In genomic region chr1:178093958-178094751, GRCh38 we compare ENCODE assay signal across 8 cellular contexts. TPM values are rescaled to one million over a fixed set of nuclear protein-coding genes. Genes with fewer than 3 reads are reported as not detected.
DNase-seq lines count a peak whose midpoint lies in the region; ATAC-seq and TF ChIP-seq lines count a peak whose summit lies in the region.

RASAL2 (plus strand) TSS chr1:178094104; CDS start chr1:178094493, 389 bp downstream.

- H3K27me3 ChIP-seq in MM.1S (replicated peaks; ENCODE audit: insufficient read depth, low read length) (peaks cover 48% of the 10 kb centered on the region), mucosa of rectum (ENCODE audit: control insufficient read depth in 2 of 2, insufficient read depth in 2 of 2, low read length in 2 of 2) (no peaks in the 10 kb centered on the region), upper lobe of left lung (no peaks in the 10 kb centered on the region)

- H3K36me3 ChIP-seq in MM.1S (replicated peaks; ENCODE audit: insufficient read depth, low read length) (no peaks in the 10 kb centered on the region), mucosa of rectum (ENCODE audit: control insufficient read depth in 2 of 2, insufficient read depth in 2 of 2, low read length in 2 of 2) (no peaks in the 10 kb centered on the region), upper lobe of left lung (no peaks in the 10 kb centered on the region)

- no peak for TF ChIP-seq EP300 in upper lobe of left lung (IDR thresholded peaks at IDR 0.05)

- H3K27ac Mint-ChIP-seq in WTC11, result peak within 1 kb of the TSS; percentile 93

- H3K9me3 ChIP-seq in MM.1S (replicated peaks; ENCODE audit: insufficient read depth, low read length) (no peaks in the 10 kb centered on the region), mucosa of rectum (ENCODE audit: control insufficient read depth in 2 of 2, low read length in 2 of 2) (no peaks in the 10 kb centered on the region), upper lobe of left lung (no peaks in the 10 kb centered on the region)

- peaks cover 45% of the 10 kb centered on the region for H3K4me1 Mint-ChIP-seq in WTC11

- no peaks in the 10 kb centered on the region for H3K27me3 Mint-ChIP-seq in WTC11 (ENCODE audit: low read depth)

- peak; percentile 36 for TF ChIP-seq CTCF in MM.1S (IDR thresholded peaks at IDR 0.05; ENCODE audit: low read length)
- TF ChIP-seq CTCF in WTC11 (IDR thresholded peaks at IDR 0.05), result no peak
- peak in 4 of 6 experiments; percentile 5 to 50 (median 18) for TF ChIP-seq CTCF in upper lobe of left lung (IDR thresholded peaks at IDR 0.05)

- H3K4me3 ChIP-seq in MM.1S (ENCODE audit: low read length), result peak within 1 kb of the TSS; percentile 83
- peak within 1 kb of the TSS; percentile 71 to 93 for H3K4me3 ChIP-seq in mucosa of rectum (ENCODE audit: low read length in 2 of 2)
- H3K4me3 ChIP-seq in upper lobe of left lung, result peak within 1 kb of the TSS; percentile 81 to 98 (median 92)

- H3K79me2 ChIP-seq in MM.1S (ENCODE audit: low read length), result no peaks in the 10 kb centered on the region

- peaks cover 6% of the 10 kb centered on the region; the same call in 1 of the 2 replicates for H3K36me3 Mint-ChIP-seq in WTC11

- H3K27ac ChIP-seq in MM.1S (ENCODE audit: low read length), result no peak within 1 kb of the TSS
- peak within 1 kb of the TSS; percentile 89 to 90 for H3K27ac ChIP-seq in mucosa of rectum (ENCODE audit: low read depth in 2 of 2, low read length in 2 of 2)
- peak within 1 kb of the TSS; percentile 87 to 93 (median 90) for H3K27ac ChIP-seq in upper lobe of left lung

- WGBS in upper lobe of left lung, 2 donors, result 0% methylated on average over 4 to 10 of the region's 81 CpGs

- peak within 1 kb of the TSS; percentile 100 for H2AFZ ChIP-seq in MM.1S (ENCODE audit: low read length)

- H3F3A ChIP-seq in MM.1S (ENCODE audit: insufficient read depth, low read length), result 0 out of 2 replicates have a peak, but pooled peaks cover 13% of the 10 kb centered on the region

- TF ChIP-seq POLR2A in upper lobe of left lung (IDR thresholded peaks at IDR 0.05), result peak in 2 of 4 donors; percentile 35 to 54

- H3K9me3 Mint-ChIP-seq in WTC11, result peaks cover 6% of the 10 kb centered on the region; the same call in 1 of the 2 replicates

- DNase-seq in stimulated activated CD4-positive, alpha-beta T cell treated with anti-CD3 and anti-CD28 coated beads, Interleukin-12 subunit alpha, Interleukin-12 subunit beta, amount 100 ng/mL, for 4 hours, result peak; percentile 1
- DNase-seq in stimulated activated CD4-positive, alpha-beta T cell treated with anti-CD3 and anti-CD28 coated beads, Interleukin-4, amount 100 ng/mL, for 24 hours, result no peak
- peak; percentile 71 for DNase-seq in HCEC 1CT
- peak; percentile 33 for DNase-seq in MM.1S
- DNase-seq in WTC11 (ENCODE audit: low spot score), result peak; percentile 82
- peak; percentile 67 for DNase-seq in fibroblast of gingiva (ENCODE audit: low read depth)
- peak; percentile 61 to 93 for DNase-seq in upper lobe of left lung

- POLR2A ChIA-PET in WTC11 (lab: Charles Lee), result interaction anchor here (1.0 to 1.5 kb wide), 4 partner anchors 10 to 148 kb away, joined by 3 to 4 read pairs (median 3); no protein-coding TSS in a partner anchor

- no peaks in the 10 kb centered on the region for H4K20me1 ChIP-seq in MM.1S (ENCODE audit: insufficient read depth, low read length)

- H3K4me1 ChIP-seq in MM.1S (ENCODE audit: low read length), result peaks cover 19% of the 10 kb centered on the region
- peaks cover 5 to 11% of the 10 kb centered on the region in 2 donors for H3K4me1 ChIP-seq in mucosa of rectum (ENCODE audit: control insufficient read depth in 2 of 2, insufficient read depth in 2 of 2, low read length in 2 of 2)
- peaks cover 6 to 24% (median 18%) of the 10 kb centered on the region in 4 donors for H3K4me1 ChIP-seq in upper lobe of left lung

- H3K9ac ChIP-seq in MM.1S (ENCODE audit: low read length) (peak within 1 kb of the TSS; percentile 49; the same call in 1 of the 2 replicates), mucosa of rectum (ENCODE audit: low read depth in 1 of 2, low read length in 2 of 2) (peak within 1 kb of the TSS; percentile 66 to 68)

- peak within 1 kb of the TSS; percentile 96 for H3K4me2 ChIP-seq in MM.1S (ENCODE audit: low read depth, low read length)

- H3K9me2 ChIP-seq in MM.1S (replicated peaks; ENCODE audit: insufficient read depth, low read length), result no peaks in the 10 kb centered on the region

- ATAC-seq in WTC11 (peak; percentile 85), upper lobe of left lung (ENCODE audit: low FRiP score in 2 of 2) (peak; percentile 85 to 90)

- CTCF ChIA-PET in WTC11 (lab: Charles Lee), result interaction anchor here (0.6 to 2.5 kb wide), 13 partner anchors 8 to 407 kb away, joined by 3 to 18 read pairs (median 5); no protein-coding TSS in a partner anchor

- peak within 1 kb of the TSS; percentile 81 for H3K4me3 Mint-ChIP-seq in WTC11

TF ChIP-seq in WTC11, 78 proteins besides CTCF, POLR2A, EP300 and RAD21 (continues in another document):
- TF ChIP-seq SOX15 (CRISPR knock-in tag; IDR thresholded peaks at IDR 0.05) (no peak), GRHL2 (CRISPR knock-in tag; IDR thresholded peaks at IDR 0.05; ENCODE audit: insufficient replicate concordance, severe bottlenecking) (no peak), CBFB (CRISPR knock-in tag; IDR thresholded peaks at IDR 0.05; ENCODE audit: low read depth) (peak; percentile 79; the same call in 1 of the 2 replicates), GTF2I (CRISPR knock-in tag; conservative IDR thresholded peaks at IDR 0.05) (no peak), MXD4 (CRISPR knock-in tag; IDR thresholded peaks at IDR 0.05; ENCODE audit: borderline replicate concordance) (no peak), NFATC4 (CRISPR knock-in tag; IDR thresholded peaks at IDR 0.05) (no peak), ZNF263 (CRISPR knock-in tag; IDR thresholded peaks at IDR 0.05; ENCODE audit: low read depth) (no peak), KAT7 (CRISPR knock-in tag; IDR thresholded peaks at IDR 0.05; ENCODE audit: borderline replicate concordance) (peak; percentile 90; the same call in 1 of the 2 replicates), ESRRA (CRISPR knock-in tag; IDR thresholded peaks at IDR 0.05; ENCODE audit: borderline replicate concordance) (peak; percentile 63; the same call in 1 of the 2 replicates), MYBL2 (CRISPR knock-in tag; IDR thresholded peaks at IDR 0.05) (no peak), TP53 (CRISPR knock-in tag; IDR thresholded peaks at IDR 0.05) (peak; percentile 76; the same call in 1 of the 2 replicates)
- TF ChIP-seq, protein P1, sequence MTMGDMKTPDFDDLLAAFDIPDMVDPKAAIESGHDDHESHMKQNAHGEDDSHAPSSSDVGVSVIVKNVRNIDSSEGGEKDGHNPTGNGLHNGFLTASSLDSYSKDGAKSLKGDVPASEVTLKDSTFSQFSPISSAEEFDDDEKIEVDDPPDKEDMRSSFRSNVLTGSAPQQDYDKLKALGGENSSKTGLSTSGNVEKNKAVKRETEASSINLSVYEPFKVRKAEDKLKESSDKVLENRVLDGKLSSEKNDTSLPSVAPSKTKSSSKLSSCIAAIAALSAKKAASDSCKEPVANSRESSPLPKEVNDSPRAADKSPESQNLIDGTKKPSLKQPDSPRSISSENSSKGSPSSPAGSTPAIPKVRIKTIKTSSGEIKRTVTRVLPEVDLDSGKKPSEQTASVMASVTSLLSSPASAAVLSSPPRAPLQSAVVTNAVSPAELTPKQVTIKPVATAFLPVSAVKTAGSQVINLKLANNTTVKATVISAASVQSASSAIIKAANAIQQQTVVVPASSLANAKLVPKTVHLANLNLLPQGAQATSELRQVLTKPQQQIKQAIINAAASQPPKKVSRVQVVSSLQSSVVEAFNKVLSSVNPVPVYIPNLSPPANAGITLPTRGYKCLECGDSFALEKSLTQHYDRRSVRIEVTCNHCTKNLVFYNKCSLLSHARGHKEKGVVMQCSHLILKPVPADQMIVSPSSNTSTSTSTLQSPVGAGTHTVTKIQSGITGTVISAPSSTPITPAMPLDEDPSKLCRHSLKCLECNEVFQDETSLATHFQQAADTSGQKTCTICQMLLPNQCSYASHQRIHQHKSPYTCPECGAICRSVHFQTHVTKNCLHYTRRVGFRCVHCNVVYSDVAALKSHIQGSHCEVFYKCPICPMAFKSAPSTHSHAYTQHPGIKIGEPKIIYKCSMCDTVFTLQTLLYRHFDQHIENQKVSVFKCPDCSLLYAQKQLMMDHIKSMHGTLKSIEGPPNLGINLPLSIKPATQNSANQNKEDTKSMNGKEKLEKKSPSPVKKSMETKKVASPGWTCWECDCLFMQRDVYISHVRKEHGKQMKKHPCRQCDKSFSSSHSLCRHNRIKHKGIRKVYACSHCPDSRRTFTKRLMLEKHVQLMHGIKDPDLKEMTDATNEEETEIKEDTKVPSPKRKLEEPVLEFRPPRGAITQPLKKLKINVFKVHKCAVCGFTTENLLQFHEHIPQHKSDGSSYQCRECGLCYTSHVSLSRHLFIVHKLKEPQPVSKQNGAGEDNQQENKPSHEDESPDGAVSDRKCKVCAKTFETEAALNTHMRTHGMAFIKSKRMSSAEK (CRISPR knock-in tag; IDR thresholded peaks at IDR 0.05; ENCODE audit: borderline replicate concordance), result no peak
- TF ChIP-seq, protein P2, sequence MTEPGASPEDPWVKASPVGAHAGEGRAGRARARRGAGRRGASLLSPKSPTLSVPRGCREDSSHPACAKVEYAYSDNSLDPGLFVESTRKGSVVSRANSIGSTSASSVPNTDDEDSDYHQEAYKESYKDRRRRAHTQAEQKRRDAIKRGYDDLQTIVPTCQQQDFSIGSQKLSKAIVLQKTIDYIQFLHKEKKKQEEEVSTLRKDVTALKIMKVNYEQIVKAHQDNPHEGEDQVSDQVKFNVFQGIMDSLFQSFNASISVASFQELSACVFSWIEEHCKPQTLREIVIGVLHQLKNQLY (CRISPR knock-in tag; IDR thresholded peaks at IDR 0.05), result 0 out of 2 replicates have a peak, but pooled peaks have one; percentile 59
- TF ChIP-seq, protein P3, sequence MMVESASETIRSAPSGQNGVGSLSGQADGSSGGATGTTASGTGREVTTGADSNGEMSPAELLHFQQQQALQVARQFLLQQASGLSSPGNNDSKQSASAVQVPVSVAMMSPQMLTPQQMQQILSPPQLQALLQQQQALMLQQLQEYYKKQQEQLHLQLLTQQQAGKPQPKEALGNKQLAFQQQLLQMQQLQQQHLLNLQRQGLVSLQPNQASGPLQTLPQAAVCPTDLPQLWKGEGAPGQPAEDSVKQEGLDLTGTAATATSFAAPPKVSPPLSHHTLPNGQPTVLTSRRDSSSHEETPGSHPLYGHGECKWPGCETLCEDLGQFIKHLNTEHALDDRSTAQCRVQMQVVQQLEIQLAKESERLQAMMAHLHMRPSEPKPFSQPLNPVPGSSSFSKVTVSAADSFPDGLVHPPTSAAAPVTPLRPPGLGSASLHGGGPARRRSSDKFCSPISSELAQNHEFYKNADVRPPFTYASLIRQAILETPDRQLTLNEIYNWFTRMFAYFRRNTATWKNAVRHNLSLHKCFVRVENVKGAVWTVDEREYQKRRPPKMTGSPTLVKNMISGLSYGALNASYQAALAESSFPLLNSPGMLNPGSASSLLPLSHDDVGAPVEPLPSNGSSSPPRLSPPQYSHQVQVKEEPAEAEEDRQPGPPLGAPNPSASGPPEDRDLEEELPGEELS (CRISPR knock-in tag; IDR thresholded peaks at IDR 0.05), result peak; percentile 1

RNA-seq across cellular contexts. Expression of gene RASAL2, which starts in this region (rescaled TPM):
- 25.7 to 29.5 TPM (median 27.5 TPM) in 3 replicates for total RNA-seq in WTC11 (2021)
- total RNA-seq in upper lobe of left lung, result 10 to 100 TPM; 24.7 to 59.0 (median 41.6) TPM
